14 cellular contexts compared by ENCODE assay signal in genomic region chr14:65251213-65251612, GRCh38.
A peak's percentile ranks its signal among the peaks of the same experiment; 100 is the strongest.
DNase-seq lines count a peak whose midpoint lies in the region; ATAC-seq and TF ChIP-seq lines count a peak whose summit lies in the region.
"Had no signal": no experiment of that assay in that cellular context is flagged by ENCODE, and none has a peak within 500 bp of the region (broad histone marks: within the 10 kb centered on the region; RNA-seq: fewer than 3 reads in every experiment).

No MANE protein-coding gene starts in this region.

- peaks cover 2 to 8% of the 10 kb centered on the region in 2 donors for H3K4me1 ChIP-seq in left lung
- H3K4me1 ChIP-seq: sigmoid colon had no signal

- intact Hi-C loops in left ventricle myocardium superior (cut with micrococcal nuclease) = no loop called here
- intact Hi-C loops in cardiac septum (cut with DNase I) = no loop called here
- intact Hi-C loops in left lung (cut with DNase I) = no loop called here

- DNase-seq in left ventricle myocardium superior (no peak), cardiac septum (ENCODE audit: low spot score) (no peak), brain microvascular endothelial cell (peak; percentile 68), left lung (no peak), NCI-H146 treated with DMSO at 0.1 percent for 48 hours (lab: John Stamatoyannopoulos, UW; ENCODE audit: unreplicated experiment) (no peak), DMS53 (lab: John Stamatoyannopoulos, UW) (no peak)
- DNase-seq: ACHN; activated CD8-positive, alpha-beta memory T cell treated with anti-CD3 and anti-CD28 coated beads, Interleukin-2, amount 50 U/mL, for 48 hours; activated naive CD8-positive, alpha-beta T cell treated with anti-CD3 and anti-CD28 coated beads, Interleukin-2, amount 10 ng/mL, durations not matched to agents 7 days and 5 days; effector memory CD4-positive, alpha-beta T cell; sigmoid colon had no signal

- in situ Hi-C loops in brain microvascular endothelial cell (cut with HindIII; ENCODE audit: low pct_ligation_motif_present, low sequenced_read_pairs) = no loop called here

- no peaks in the 10 kb centered on the region for H3K36me3 ChIP-seq in brain microvascular endothelial cell (replicated peaks)
- no peaks in the 10 kb centered on the region for H3K36me3 ChIP-seq in left lung
- H3K36me3 ChIP-seq: sigmoid colon had no signal

- ATAC-seq in left ventricle myocardium superior = peak; percentile 38
- peak; percentile 70 for ATAC-seq in left lung
- ATAC-seq in HG02884 (IDR thresholded peaks at IDR 0.05; ENCODE audit: unreplicated experiment) = no peak
- ATAC-seq in HG02970 (IDR thresholded peaks at IDR 0.05; ENCODE audit: low FRiP score, unreplicated experiment) = no peak

- H3K27me3 ChIP-seq in brain microvascular endothelial cell (replicated peaks) (no peaks in the 10 kb centered on the region), left lung (no peaks in the 10 kb centered on the region)
- H3K27me3 ChIP-seq: sigmoid colon had no signal

- no peak overlapping the region for H3K4me3 ChIP-seq in brain microvascular endothelial cell (ENCODE audit: low read depth, low read length)
- no peak overlapping the region for H3K4me3 ChIP-seq in left lung
- H3K4me3 ChIP-seq: sigmoid colon had no signal

- H3K27ac ChIP-seq in brain microvascular endothelial cell (peak overlapping the region; percentile 64), left lung (no peak overlapping the region)
- H3K27ac ChIP-seq: RWPE1, sigmoid colon had no signal

- no peaks in the 10 kb centered on the region for H3K9me3 ChIP-seq in left lung
- H3K9me3 ChIP-seq: sigmoid colon had no signal

- TF ChIP-seq CTCF in brain microvascular endothelial cell (IDR thresholded peaks at IDR 0.05; ENCODE audit: low read depth, low read length, missing control alignments) (no peak), left lung (IDR thresholded peaks at IDR 0.05) (no peak)

Comparison
In these comparisons a context has a peak if more than half of its experiments do, and no peak if none do; other contexts are left out.
1. ATAC-seq: peak in left ventricle myocardium superior (single experiment) and left lung (single experiment); none in HG02884 (single experiment) and HG02970 (single experiment).